In the genomic region with DNA sequence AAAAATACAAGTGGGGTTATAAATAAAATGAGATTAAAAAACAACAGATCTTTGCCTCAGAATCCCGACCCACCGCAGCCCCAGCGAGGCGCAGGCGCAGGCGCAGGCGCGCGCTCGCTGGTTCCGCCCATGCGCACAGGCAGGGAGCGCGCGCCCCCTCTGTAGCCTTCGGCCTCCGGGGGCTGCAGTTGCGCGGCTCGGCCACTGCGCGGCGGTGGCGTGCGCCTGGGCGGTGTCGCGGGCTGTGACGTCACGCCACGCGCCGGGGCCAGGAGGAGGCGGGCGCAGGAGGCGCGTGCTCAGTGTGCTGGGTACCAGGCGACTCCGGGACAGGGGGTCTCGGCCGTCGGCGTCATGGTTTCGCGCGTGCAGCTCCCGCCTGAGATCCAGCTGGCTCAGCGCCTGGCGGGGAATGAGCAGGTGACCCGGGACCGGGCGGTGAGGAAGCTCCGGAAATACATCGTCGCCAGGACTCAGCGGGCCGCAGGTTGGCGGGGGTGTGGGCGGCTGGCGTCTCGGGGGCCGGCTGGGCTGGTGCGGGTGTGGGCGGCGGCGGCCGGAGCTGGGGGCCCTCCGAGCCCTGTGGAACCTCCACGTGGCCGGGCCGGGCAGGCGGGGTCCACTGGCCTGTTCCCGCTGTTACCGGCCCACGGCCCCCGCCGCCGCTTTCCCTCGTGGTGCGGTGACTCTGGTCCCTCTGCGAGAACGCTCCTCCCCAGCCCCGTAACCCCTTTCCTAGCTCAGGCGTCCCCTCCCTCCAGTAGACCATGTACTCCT, we compare ENCODE assay signal across 8 cellular contexts. TPM values are rescaled to one million over a fixed set of nuclear protein-coding genes. Genes with fewer than 3 reads are reported as not detected.
DNase-seq lines count a peak whose midpoint lies in the region; ATAC-seq and TF ChIP-seq lines count a peak whose summit lies in the region.

A gene with protein sequence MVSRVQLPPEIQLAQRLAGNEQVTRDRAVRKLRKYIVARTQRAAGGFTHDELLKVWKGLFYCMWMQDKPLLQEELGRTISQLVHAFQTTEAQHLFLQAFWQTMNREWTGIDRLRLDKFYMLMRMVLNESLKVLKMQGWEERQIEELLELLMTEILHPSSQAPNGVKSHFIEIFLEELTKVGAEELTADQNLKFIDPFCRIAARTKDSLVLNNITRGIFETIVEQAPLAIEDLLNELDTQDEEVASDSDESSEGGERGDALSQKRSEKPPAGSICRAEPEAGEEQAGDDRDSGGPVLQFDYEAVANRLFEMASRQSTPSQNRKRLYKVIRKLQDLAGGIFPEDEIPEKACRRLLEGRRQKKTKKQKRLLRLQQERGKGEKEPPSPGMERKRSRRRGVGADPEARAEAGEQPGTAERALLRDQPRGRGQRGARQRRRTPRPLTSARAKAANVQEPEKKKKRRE (plus strand): TSS at position 302 of the 777 bp plus-strand sequence. CDS start 53 bp downstream, at position 355.

- H3K9me3 ChIP-seq in CD4-positive, CD25-positive, alpha-beta regulatory T cell (ENCODE audit: control insufficient read depth in 2 of 2, low read length in 2 of 2) = no peaks in the 10 kb centered on the region
- no peaks in the 10 kb centered on the region for H3K9me3 ChIP-seq in right lobe of liver

- H3K4me3 ChIP-seq in CD4-positive, CD25-positive, alpha-beta regulatory T cell (ENCODE audit: low read depth, low read length) = peak within 1 kb of the TSS; percentile 85
- H3K4me3 ChIP-seq in right lobe of liver = peak within 1 kb of the TSS; percentile 74 to 96 (median 93)

- peaks cover 22% of the 10 kb centered on the region for H3K36me3 ChIP-seq in CD4-positive, CD25-positive, alpha-beta regulatory T cell (ENCODE audit: control insufficient read depth, insufficient read depth, low read length)
- H3K36me3 ChIP-seq in right lobe of liver = peaks cover 0 to 29% (median 14%) of the 10 kb centered on the region in 4 donors

- H3K27ac ChIP-seq in CD4-positive, CD25-positive, alpha-beta regulatory T cell (ENCODE audit: insufficient read depth, low read length, poor library complexity, severe bottlenecking) = peak within 1 kb of the TSS; percentile 73
- peak within 1 kb of the TSS; percentile 82 to 93 (median 88) for H3K27ac ChIP-seq in right lobe of liver

- TF ChIP-seq POLR2A in right lobe of liver (IDR thresholded peaks at IDR 0.05) = peak; percentile 73

- peaks cover 21% of the 10 kb centered on the region for H3K4me1 ChIP-seq in CD4-positive, CD25-positive, alpha-beta regulatory T cell (ENCODE audit: control insufficient read depth, insufficient read depth, low read length, poor library complexity, severe bottlenecking)
- peaks cover 0 to 12% (median 5%) of the 10 kb centered on the region in 4 donors for H3K4me1 ChIP-seq in right lobe of liver

- H3K9me3 Mint-ChIP-seq in CD4-positive, CD25-positive, alpha-beta regulatory T cell = no peaks in the 10 kb centered on the region

- ATAC-seq in CD4-positive, CD25-positive, alpha-beta regulatory T cell (ENCODE audit: low read depth in 2 of 2) = peak; percentile 95 to 96
- ATAC-seq in GM19397 (IDR thresholded peaks at IDR 0.05; ENCODE audit: unreplicated experiment) (peak; percentile 89), HG03571 (IDR thresholded peaks at IDR 0.05; ENCODE audit: unreplicated experiment) (peak; percentile 77), right lobe of liver (peak; percentile 92 to 98 (median 96))

- H3K27me3 Mint-ChIP-seq in CD4-positive, CD25-positive, alpha-beta regulatory T cell = no peaks in the 10 kb centered on the region

- H3K27ac Mint-ChIP-seq in CD4-positive, CD25-positive, alpha-beta regulatory T cell = peak within 1 kb of the TSS; percentile 83 to 93 (median 88)

- peak; percentile 88 to 96 (median 89) for DNase-seq in CD4-positive, CD25-positive, alpha-beta regulatory T cell
- DNase-seq in NCI-H774 (lab: John Stamatoyannopoulos, UW) (peak; percentile 72), dermis blood vessel endothelial cell (peak; percentile 92), right lobe of liver (peak; percentile 91 to 93 (median 92))
- DNase-seq in activated CD4-positive, alpha-beta T cell treated with anti-CD3 and anti-CD28 coated beads, Interleukin-2, amount 50 U/mL, for 4 hours = peak; percentile 88 to 90
- peak; percentile 93 for DNase-seq in stimulated activated CD4-positive, alpha-beta T cell treated with anti-CD3 and anti-CD28 coated beads, Interleukin-4, amount 100 ng/mL, for 24 hours

- H3K4me3 Mint-ChIP-seq in CD4-positive, CD25-positive, alpha-beta regulatory T cell = peak within 1 kb of the TSS; percentile 88 to 96 (median 92)

- H3K4me1 Mint-ChIP-seq in CD4-positive, CD25-positive, alpha-beta regulatory T cell = peaks cover 0 to 29% (median 10%) of the 10 kb centered on the region in 4 donors

- intact Hi-C loops in right lobe of liver (cut with DNase I) = no loop called here

- TF ChIP-seq CTCF in right lobe of liver (IDR thresholded peaks at IDR 0.05) = peak; percentile 98 to 100 (median 100)

- no peaks in the 10 kb centered on the region for H3K27me3 ChIP-seq in CD4-positive, CD25-positive, alpha-beta regulatory T cell (ENCODE audit: control insufficient read depth, insufficient read depth, low read length)
- H3K27me3 ChIP-seq in right lobe of liver = no peaks in the 10 kb centered on the region

- WGBS in right lobe of liver (ENCODE audit: insufficient coverage, low coverage, low lambda C conversion rate, missing lambda C conversion rate) = 0% methylated on average over 39 of the region's 84 CpGs

- H3K36me3 Mint-ChIP-seq in CD4-positive, CD25-positive, alpha-beta regulatory T cell = peaks cover 9% of the 10 kb centered on the region

RNA-seq across cellular contexts. Expression of the gene that starts here (rescaled TPM):
- 24.1 TPM for total RNA-seq in CD4-positive, CD25-positive, alpha-beta regulatory T cell
- polyA plus RNA-seq in CD4-positive, CD25-positive, alpha-beta regulatory T cell = 10 to 100 TPM; 12.1 to 17.3 (median 14.2) TPM
- total RNA-seq in dermis blood vessel endothelial cell = 18.4 and 22.7 TPM in 2 replicates
- total RNA-seq in right lobe of liver = 10 to 100 TPM in 4 of 6 experiments, 1 to 10 TPM in 2; 8.8 to 25.1 (median 12.9) TPM

Comparison
In these comparisons a context has a peak if more than half of its experiments do, and no peak if none do; other contexts are left out.
1. Peak in every context shown above with its lines: DNase-seq, ATAC-seq, H3K4me3 ChIP-seq and H3K27ac ChIP-seq.